18 cellular contexts compared by ENCODE assay signal in genomic region chr1:212593696-212594335, GRCh38.
"Had no signal": no experiment of that assay in that cellular context is flagged by ENCODE, and none has a peak within 500 bp of the region (broad histone marks: within the 10 kb centered on the region; RNA-seq: fewer than 3 reads in every experiment).

No MANE protein-coding gene starts in this region.

- H3K27ac ChIP-seq: brain microvascular endothelial cell, ovary, spleen, suprapubic skin, upper lobe of left lung had no signal

- H3K27me3 ChIP-seq: brain microvascular endothelial cell, ovary, upper lobe of left lung had no signal

- H3K27ac Mint-ChIP-seq: activated naive CD8-positive, alpha-beta T cell; stimulated activated naive CD8-positive, alpha-beta T cell treated with anti-CD3 and anti-CD28 coated beads, Interleukin-15, Interleukin-2, amounts not matched to agents 100 ng/mL and 50 ng/mL, for 24 hours had no signal

- H3K27me3 Mint-ChIP-seq: activated naive CD8-positive, alpha-beta T cell had no signal

- H3K4me3 ChIP-seq: ovary, spleen, suprapubic skin, upper lobe of left lung had no signal

- H3K9me3 Mint-ChIP-seq: central memory CD8-positive, alpha-beta T cell; neural crest cell; stimulated activated naive CD8-positive, alpha-beta T cell treated with anti-CD3 and anti-CD28 coated beads, Interleukin-15, Interleukin-2, amounts not matched to agents 100 ng/mL and 50 ng/mL, for 24 hours had no signal

- H3K4me3 Mint-ChIP-seq: activated naive CD8-positive, alpha-beta T cell; central memory CD8-positive, alpha-beta T cell; neural crest cell; stimulated activated naive CD8-positive, alpha-beta T cell treated with anti-CD3 and anti-CD28 coated beads, Interleukin-15, Interleukin-2, amounts not matched to agents 100 ng/mL and 50 ng/mL, for 24 hours had no signal

- H3K9me3 ChIP-seq: ovary, spleen, suprapubic skin, upper lobe of left lung had no signal

- H3K36me3 ChIP-seq: brain microvascular endothelial cell, ovary, spleen, suprapubic skin, upper lobe of left lung had no signal

- ATAC-seq: sciatic nerve had no signal

- H3K36me3 Mint-ChIP-seq: activated naive CD8-positive, alpha-beta T cell had no signal

- DNase-seq: activated effector memory CD4-positive, alpha-beta T cell treated with anti-CD3 and anti-CD28 coated beads, Interleukin-2, amount 50 U/mL, for 16 hours; activated T-cell treated with anti-CD3 and anti-CD28 coated beads, Interleukin-2, amount 50 U/mL, for 48 hours; amygdala; brain microvascular endothelial cell; cortex of kidney; effector CD8-positive, alpha-beta T cell; foreskin fibroblast; glutamatergic neuron; hypothalamus; ovary; spleen had no signal
